In genomic region chr1:31762726-31763670, GRCh38 we compare ENCODE assay signal across 9 cellular contexts. TPM values are rescaled to one million over a fixed set of nuclear protein-coding genes. Genes with fewer than 3 reads are reported as not detected.
A peak's percentile ranks its signal among the peaks of the same experiment; 100 is the strongest.
DNase-seq lines count a peak whose midpoint lies in the region; ATAC-seq and TF ChIP-seq lines count a peak whose summit lies in the region.
"Had no signal": no experiment of that assay in that cellular context is flagged by ENCODE, and none has a peak within 500 bp of the region (broad histone marks: within the 10 kb centered on the region; RNA-seq: fewer than 3 reads in every experiment).

No MANE protein-coding gene starts in this region.

- H3K4me1 ChIP-seq in right atrium auricular region, result peaks cover 0 to 41% of the 10 kb centered on the region in 2 donors

- peak; percentile 50 to 82 for TF ChIP-seq CTCF in right atrium auricular region (IDR thresholded peaks at IDR 0.05)

- H3K36me3 ChIP-seq in right atrium auricular region, result no peaks in the 10 kb centered on the region

- H3K9me3 ChIP-seq in right atrium auricular region, result no peaks in the 10 kb centered on the region

- ATAC-seq in HG03565 (IDR thresholded peaks at IDR 0.05; ENCODE audit: unreplicated experiment) (no peak), GM18870 (IDR thresholded peaks at IDR 0.05; ENCODE audit: unreplicated experiment) (no peak)

- no peaks in the 10 kb centered on the region for H3K27me3 ChIP-seq in right atrium auricular region

- DNase-seq in EH (ENCODE audit: low read depth) (peak; percentile 67), MV-4-11 (lab: John Stamatoyannopoulos, UW) (peak; percentile 7), T follicular helper cell (ENCODE audit: low read depth) (peak; percentile 55), amniotic stem cell (lab: John Stamatoyannopoulos, UW) (peak; percentile 39), right atrium auricular region (ENCODE audit: low spot score) (no peak), putamen (ENCODE audit: low spot score) (peak; percentile 77)

- H3K4me3 ChIP-seq in right atrium auricular region, result peak overlapping the region; percentile 54 to 63

- peak overlapping the region in 1 of 2 donors; percentile 31 for H3K27ac ChIP-seq in right atrium auricular region
- H3K27ac ChIP-seq: epithelial cell of prostate had no signal

RNA-seq across cellular contexts. Expression of gene ADGRB2, which starts 1.1 kb away (rescaled TPM):
- 10 to 100 TPM; 14.4 to 19.1 TPM for total RNA-seq in right atrium auricular region

RNA-seq across cellular contexts. Expression of gene SPOCD1, which starts 52.8 kb away (rescaled TPM):
- under 1 TPM in 1 of 2 donors, not detected in 1; 0.43 TPM for total RNA-seq in right atrium auricular region

RNA-seq across cellular contexts. Expression of gene COL16A1, which starts 59.2 kb away (rescaled TPM):
- total RNA-seq in right atrium auricular region, result 10 to 100 TPM; 31.2 to 34.4 TPM
